21 cellular contexts compared by ENCODE assay signal in genomic region chr5:15774632-15775031, GRCh38.
"Had no signal": no experiment of that assay in that cellular context is flagged by ENCODE, and none has a peak within 500 bp of the region (broad histone marks: within the 10 kb centered on the region; RNA-seq: fewer than 3 reads in every experiment).

No MANE protein-coding gene starts in this region.

- H3K27me3 ChIP-seq: brain microvascular endothelial cell, right atrium auricular region, transverse colon, vagina had no signal

- H3K9me3 Mint-ChIP-seq: activated CD4-positive, alpha-beta T cell treated with anti-CD3 and anti-CD28 coated beads, Interleukin-2, amount 10 ng/mL, durations not matched to agents 24 days and 14 days had no signal

- H3K4me3 ChIP-seq: coronary artery, right atrium auricular region, smooth muscle cell, transverse colon, vagina had no signal

- H3K36me3 ChIP-seq: brain microvascular endothelial cell, right atrium auricular region, transverse colon, vagina had no signal

- H3K4me1 Mint-ChIP-seq: activated CD4-positive, alpha-beta T cell treated with anti-CD3 and anti-CD28 coated beads, Interleukin-2, amount 10 ng/mL, durations not matched to agents 24 days and 14 days; activated naive CD8-positive, alpha-beta T cell treated with anti-CD3 and anti-CD28 coated beads for 36 hours; central memory CD8-positive, alpha-beta T cell had no signal

- ATAC-seq: activated CD8-positive, alpha-beta T cell treated with anti-CD3 and anti-CD28 coated beads, Interleukin-2, amount 10 ng/mL, durations not matched to agents 7 days and 5 days; activated T-cell treated with anti-CD3 and anti-CD28 coated beads, Interleukin-2, amount 50 U/mL, for 72 hours; left lobe of liver; natural killer cell treated with Interleukin-12 subunit alpha and Interleukin-12 subunit beta and Interleukin-15 and Interleukin-18, amount 100 ng/mL, for 72 hours; stimulated activated naive CD8-positive, alpha-beta T cell treated with anti-CD3 and anti-CD28 coated beads, Interleukin-15, Interleukin-2, amounts not matched to agents 100 U/mL and 50 U/mL, for 24 hours had no signal

- H3K27ac ChIP-seq: brain microvascular endothelial cell, coronary artery, right atrium auricular region, transverse colon, vagina had no signal

- H3K27ac Mint-ChIP-seq: activated CD4-positive, alpha-beta T cell treated with anti-CD3 and anti-CD28 coated beads, Interleukin-2, amount 10 ng/mL, durations not matched to agents 24 days and 14 days; activated CD8-positive, alpha-beta T cell treated with anti-CD3 and anti-CD28 coated beads, Interleukin-2, amount 10 ng/mL, durations not matched to agents 7 days and 5 days; activated naive CD8-positive, alpha-beta T cell treated with anti-CD3 and anti-CD28 coated beads for 36 hours; activated T-cell treated with anti-CD3 and anti-CD28 coated beads, Interleukin-2, amount 50 U/mL, for 72 hours; natural killer cell treated with Interleukin-12 subunit alpha and Interleukin-12 subunit beta and Interleukin-15 and Interleukin-18, amount 100 ng/mL, for 72 hours; progenitor cell of endocrine pancreas; T-helper 2 cell treated with Interferon-gamma antibody and Interleukin-4, amounts not matched to agents 5 μg/mL and 100 μg/mL, for 36 hours had no signal

- H3K4me2 ChIP-seq: smooth muscle cell had no signal

- H3K9me3 ChIP-seq: right atrium auricular region, transverse colon, vagina had no signal

- H3K4me1 ChIP-seq: right atrium auricular region, transverse colon, vagina had no signal

- H3K36me3 Mint-ChIP-seq: activated naive CD8-positive, alpha-beta T cell treated with anti-CD3 and anti-CD28 coated beads for 36 hours; natural killer cell treated with Interleukin-12 subunit alpha and Interleukin-12 subunit beta and Interleukin-15 and Interleukin-18, amount 100 ng/mL, for 72 hours had no signal

- DNase-seq: activated CD4-positive, alpha-beta T cell treated with anti-CD3 and anti-CD28 coated beads, Interleukin-2, amount 10 ng/mL, durations not matched to agents 24 days and 14 days; activated CD4-positive, CD25-positive, alpha-beta regulatory T cell; activated CD8-positive, alpha-beta memory T cell treated with anti-CD3 and anti-CD28 coated beads, Interleukin-2, amount 50 U/mL, for 48 hours; activated CD8-positive, alpha-beta T cell treated with anti-CD3 and anti-CD28 coated beads, Interleukin-2, amount 10 ng/mL, durations not matched to agents 7 days and 5 days; activated naive CD8-positive, alpha-beta T cell treated with anti-CD3 and anti-CD28 coated beads for 36 hours; activated T-cell treated with anti-CD3 and anti-CD28 coated beads, Interleukin-2, amount 50 U/mL, for 72 hours; anterior cingulate cortex; brain microvascular endothelial cell; foreskin melanocyte; islet precursor cell; stimulated activated naive CD8-positive, alpha-beta T cell treated with anti-CD3 and anti-CD28 coated beads, Interleukin-15, Interleukin-2, amounts not matched to agents 100 U/mL and 50 U/mL, for 24 hours; transverse colon had no signal

- H3K4me3 Mint-ChIP-seq: activated CD4-positive, alpha-beta T cell treated with anti-CD3 and anti-CD28 coated beads, Interleukin-2, amount 10 ng/mL, durations not matched to agents 24 days and 14 days; activated CD8-positive, alpha-beta T cell treated with anti-CD3 and anti-CD28 coated beads, Interleukin-2, amount 10 ng/mL, durations not matched to agents 7 days and 5 days; activated naive CD8-positive, alpha-beta T cell treated with anti-CD3 and anti-CD28 coated beads for 36 hours; activated T-cell treated with anti-CD3 and anti-CD28 coated beads, Interleukin-2, amount 50 U/mL, for 72 hours; central memory CD8-positive, alpha-beta T cell; natural killer cell treated with Interleukin-12 subunit alpha and Interleukin-12 subunit beta and Interleukin-15 and Interleukin-18, amount 100 ng/mL, for 72 hours; T-helper 2 cell treated with Interferon-gamma antibody and Interleukin-4, amounts not matched to agents 5 μg/mL and 100 μg/mL, for 36 hours had no signal

- H3K27me3 Mint-ChIP-seq: activated CD4-positive, alpha-beta T cell treated with anti-CD3 and anti-CD28 coated beads, Interleukin-2, amount 10 ng/mL, durations not matched to agents 24 days and 14 days; activated naive CD8-positive, alpha-beta T cell treated with anti-CD3 and anti-CD28 coated beads for 36 hours; central memory CD8-positive, alpha-beta T cell; natural killer cell treated with Interleukin-12 subunit alpha and Interleukin-12 subunit beta and Interleukin-15 and Interleukin-18, amount 100 ng/mL, for 72 hours; progenitor cell of endocrine pancreas had no signal
